In genomic region chr5:56837956-56838355, GRCh38 we compare ENCODE assay signal across 11 cellular contexts. TPM values are rescaled to one million over a fixed set of nuclear protein-coding genes. Genes with fewer than 3 reads are reported as not detected.
DNase-seq lines count a peak whose midpoint lies in the region; ATAC-seq, FAIRE-seq and TF ChIP-seq lines count a peak whose summit lies in the region.
"Had no signal": no experiment of that assay in that cellular context is flagged by ENCODE, and none has a peak within 500 bp of the region (broad histone marks: within the 10 kb centered on the region; RNA-seq: fewer than 3 reads in every experiment).

No MANE protein-coding gene starts in this region.

- no TSS peak for BruUV-seq in HepG2 (replicated peaks; lab: Mats Ljungman, UMichigan)

- H3K4me2 ChIP-seq in mesendoderm (ENCODE audit: low read length) (no peak overlapping the region), HepG2 (ENCODE audit: low read depth, low read length) (no peak overlapping the region; the same call in 1 of the 2 replicates)

- no peaks in the 10 kb centered on the region for H3K27me3 Mint-ChIP-seq in T-helper 2 cell treated with Interferon-gamma antibody and Interleukin-4, amounts not matched to agents 5 μg/mL and 100 μg/mL, for 36 hours (ENCODE audit: low read depth)

- no peak overlapping the region for H3K56ac ChIP-seq in mesendoderm (ENCODE audit: low read length)

- no peak overlapping the region for H4K5ac ChIP-seq in mesendoderm (ENCODE audit: low read length)

- in situ Hi-C loops in HepG2 (cut with HindIII; ENCODE audit: extremely low pct_ligation_motif_present, low pct_unique_long_range_greater_than_20kb) = loop anchor here (5.0 to 25.0 kb wide), 3 partner anchors 351 to 901 kb away; no protein-coding TSS in a partner anchor

- no peak overlapping the region for H2BK15ac ChIP-seq in mesendoderm (replicated peaks; ENCODE audit: low read depth)

- intact Hi-C loops in heart left ventricle (cut with DNase I) = loop anchor here in 9 of 10 donors (1.0 to 10.0 kb wide), 4 partner anchors 353 to 568 kb away; no protein-coding TSS in a partner anchor
- intact Hi-C loops in right cardiac atrium (cut with DNase I) = loop anchor here (2.0 to 5.0 kb wide), 2 partner anchors 566 to 567 kb away; no protein-coding TSS in a partner anchor
- intact Hi-C loops in HepG2 (cut with micrococcal nuclease; ENCODE audit: unreplicated experiment) = loop anchor here (1.0 to 10.0 kb wide), 6 partner anchors 8 to 903 kb away; no protein-coding TSS in a partner anchor

- H3K4me1 Mint-ChIP-seq in T-helper 2 cell treated with Interferon-gamma antibody and Interleukin-4, amounts not matched to agents 5 μg/mL and 100 μg/mL, for 36 hours (ENCODE audit: low read depth) = peaks cover 49% of the 10 kb centered on the region

- H3K27ac Mint-ChIP-seq in T-helper 2 cell treated with Interferon-gamma antibody and Interleukin-4, amounts not matched to agents 5 μg/mL and 100 μg/mL, for 36 hours = no peak overlapping the region

- no peak for TF ChIP-seq EP300 in upper lobe of left lung (IDR thresholded peaks at IDR 0.05)
- no peak for TF ChIP-seq EP300 in HepG2 (IDR thresholded peaks at IDR 0.05; ENCODE audit: low read depth in 2 of 2, low read length in 2 of 2)
- TF ChIP-seq EP300 in HepG2 (CRISPR knock-in tag; IDR thresholded peaks at IDR 0.05; ENCODE audit: borderline replicate concordance) = no peak

- no peak overlapping the region for H2AK5ac ChIP-seq in mesendoderm (ENCODE audit: low read length)

- H3K36me3 Mint-ChIP-seq in T-helper 2 cell treated with Interferon-gamma antibody and Interleukin-4, amounts not matched to agents 5 μg/mL and 100 μg/mL, for 36 hours (ENCODE audit: low read depth) = peaks cover 3% of the 10 kb centered on the region

- peak overlapping the region; percentile 59 for H3K4me3 Mint-ChIP-seq in T-helper 2 cell treated with Interferon-gamma antibody and Interleukin-4, amounts not matched to agents 5 μg/mL and 100 μg/mL, for 36 hours
- H3K4me3 Mint-ChIP-seq: T-helper 1 cell treated with Interleukin-12 subunit alpha and Interleukin-12 subunit beta and Interleukin-4 antibody, amounts not matched to agents 30 μg/mL and 1 μg/mL, for 36 hours had no signal

- WGBS in heart left ventricle, 4 donors = 67 to 88% (median 80%) methylated on average over 1 of the region's 1 CpG
- 65% methylated on average over 1 of the region's 1 CpG for WGBS in right cardiac atrium
- WGBS in mesendoderm (ENCODE audit: extremely low coverage, insufficient coverage, low lambda C conversion rate) = no CpG with 5 or more reads among the region's 1 CpG
- WGBS in upper lobe of left lung, 2 donors = 40 to 71% methylated on average over 1 of the region's 1 CpG
- WGBS in HepG2 (ENCODE audit: low lambda C conversion rate) = 97% methylated on average over 1 of the region's 1 CpG

- H3K4ac ChIP-seq in mesendoderm (ENCODE audit: low read depth, low read length) = no peak overlapping the region

- DNase-seq in heart left ventricle = no peak
- DNase-seq in right cardiac atrium = no peak
- no peak for DNase-seq in T-helper 2 cell treated with Interferon-gamma antibody and Interleukin-4, amounts not matched to agents 5 μg/mL and 100 μg/mL, for 36 hours (ENCODE audit: low spot score)
- no peak for DNase-seq in mesendoderm
- no peak for DNase-seq in upper lobe of left lung
- no peak for DNase-seq in HepG2 (ENCODE audit: low spot score)
- DNase-seq: NCI-H1092, occipital lobe had no signal

- peaks cover 42% of the 10 kb centered on the region for H4K20me1 ChIP-seq in HepG2 (ENCODE audit: insufficient read depth, low read length)

- H2BK120ac ChIP-seq in mesendoderm (ENCODE audit: low read depth, low read length) = no peak overlapping the region

- POLR2A ChIA-PET in HepG2 (lab: Yijun Ruan, JAX) = interaction anchor here (0.7 to 1.5 kb wide), 4 partner anchors 201 to 567 kb away, joined by 3 to 7 read pairs (median 4); no protein-coding TSS in a partner anchor

- H3K9me3 Mint-ChIP-seq in T-helper 2 cell treated with Interferon-gamma antibody and Interleukin-4, amounts not matched to agents 5 μg/mL and 100 μg/mL, for 36 hours = no peaks in the 10 kb centered on the region
- H3K9me3 Mint-ChIP-seq: T-helper 1 cell treated with Interleukin-12 subunit alpha and Interleukin-12 subunit beta and Interleukin-4 antibody, amounts not matched to agents 30 μg/mL and 1 μg/mL, for 36 hours had no signal

- no peak for FAIRE-seq in HepG2 (lab: Jason Lieb, UNC)

- no peak overlapping the region for H2AFZ ChIP-seq in HepG2 (ENCODE audit: low read length)

- no peak for TF ChIP-seq RAD21 in HepG2 (CRISPR knock-in tag; IDR thresholded peaks at IDR 0.05)

- H3K27ac ChIP-seq in heart left ventricle (peak overlapping the region in 10 of 12 donors; percentile 9 to 63 (median 32)), right cardiac atrium (ENCODE audit: low read length) (no peak overlapping the region), mesendoderm (ENCODE audit: low read depth, low read length) (no peak overlapping the region), upper lobe of left lung (peak overlapping the region; percentile 17 to 67 (median 47)), HepG2 (ENCODE audit: extremely low read length, insufficient read depth, low read length) (no peak overlapping the region)

- H3K79me1 ChIP-seq in mesendoderm (ENCODE audit: low read length) = peaks cover 8% of the 10 kb centered on the region

- TF ChIP-seq POLR2A in heart left ventricle (IDR thresholded peaks at IDR 0.05) (no peak), upper lobe of left lung (IDR thresholded peaks at IDR 0.05) (no peak), HepG2 (IDR thresholded peaks at IDR 0.05; ENCODE audit: insufficient read depth in 1 of 2, low read depth in 2 of 2, low read length in 2 of 2) (no peak)

- ATAC-seq in heart left ventricle = no peak
- ATAC-seq in right cardiac atrium = no peak
- ATAC-seq in upper lobe of left lung (ENCODE audit: low FRiP score in 2 of 2) = no peak
- ATAC-seq in GM18520 (IDR thresholded peaks at IDR 0.05; ENCODE audit: unreplicated experiment) = no peak
- ATAC-seq in HG03097 (IDR thresholded peaks at IDR 0.05; ENCODE audit: low FRiP score, unreplicated experiment) = no peak
- no peak for ATAC-seq in HepG2

- H4K8ac ChIP-seq in mesendoderm (ENCODE audit: low read depth, low read length) = no peak overlapping the region

- H3K36me3 ChIP-seq in heart left ventricle = no peaks in the 10 kb centered on the region
- no peaks in the 10 kb centered on the region for H3K36me3 ChIP-seq in mesendoderm (ENCODE audit: control insufficient read depth, insufficient read depth, low read length)
- H3K36me3 ChIP-seq in upper lobe of left lung = no peaks in the 10 kb centered on the region
- no peaks in the 10 kb centered on the region; a peak in 1 of 5 replicates for H3K36me3 ChIP-seq in HepG2 (replicated peaks in 1 of 2; ENCODE audit: control insufficient read depth in 1 of 2, insufficient read depth in 2 of 2, low read length in 2 of 2)

- H3K23ac ChIP-seq in mesendoderm (ENCODE audit: low read length) = no peak overlapping the region

- H3K9ac ChIP-seq in mesendoderm (ENCODE audit: low read length) (no peak overlapping the region), HepG2 (ENCODE audit: insufficient read depth, low read depth, low read length) (no peak overlapping the region)

- H3K79me2 ChIP-seq in mesendoderm (ENCODE audit: control insufficient read depth, insufficient read depth, low read length) (peaks cover 58% of the 10 kb centered on the region), HepG2 (ENCODE audit: insufficient read depth, low read length) (peaks cover 100% of the 10 kb centered on the region)

- H3K9me3 ChIP-seq in heart left ventricle = no peaks in the 10 kb centered on the region
- no peaks in the 10 kb centered on the region for H3K9me3 ChIP-seq in right cardiac atrium (ENCODE audit: control insufficient read depth, low read length)
- H3K9me3 ChIP-seq in upper lobe of left lung = no peaks in the 10 kb centered on the region
- H3K9me3 ChIP-seq in HepG2 (ENCODE audit: low read length) = no peaks in the 10 kb centered on the region

- H3K4me3 ChIP-seq in heart left ventricle (no peak overlapping the region), right cardiac atrium (ENCODE audit: low read length) (no peak overlapping the region), mesendoderm (ENCODE audit: low read length) (no peak overlapping the region), upper lobe of left lung (no peak overlapping the region), HepG2 (replicated peaks in 1 of 3; ENCODE audit: insufficient read depth in 1 of 3, low read depth in 2 of 3, low read length in 3 of 3) (no peak overlapping the region)

- no peak overlapping the region for H2BK5ac ChIP-seq in mesendoderm (ENCODE audit: low read length)

- TF ChIP-seq CTCF in heart left ventricle (IDR thresholded peaks at IDR 0.05) = no peak
- TF ChIP-seq CTCF in upper lobe of left lung (IDR thresholded peaks at IDR 0.05) = no peak
- TF ChIP-seq CTCF in HepG2 (CRISPR knock-in tag; IDR thresholded peaks at IDR 0.05) = no peak

- H3K4me1 ChIP-seq in heart left ventricle = peaks cover 0 to 91% (median 52%) of the 10 kb centered on the region in 12 donors
- peaks cover 6% of the 10 kb centered on the region for H3K4me1 ChIP-seq in right cardiac atrium (ENCODE audit: control insufficient read depth, insufficient read depth, low read length)
- peaks cover 4% of the 10 kb centered on the region for H3K4me1 ChIP-seq in mesendoderm (ENCODE audit: control insufficient read depth, low read depth, low read length)
- H3K4me1 ChIP-seq in upper lobe of left lung = peaks cover 28 to 51% (median 39%) of the 10 kb centered on the region in 4 donors
- peaks cover 59% of the 10 kb centered on the region for H3K4me1 ChIP-seq in HepG2 (ENCODE audit: insufficient read depth, low read length)

- H3K18ac ChIP-seq in mesendoderm (ENCODE audit: low read length) = peak overlapping the region; percentile 9

- CTCF ChIA-PET in HepG2 (lab: Yijun Ruan, JAX; ENCODE audit: low intra/inter-chr PET ratio, low total read pairs) = interaction anchor here (1.4 to 2.9 kb wide), 2 partner anchors 356 to 567 kb away, joined by 3 to 29 read pairs; no protein-coding TSS in a partner anchor

- H3K27me3 ChIP-seq in heart left ventricle (no peaks in the 10 kb centered on the region), right cardiac atrium (ENCODE audit: control insufficient read depth, insufficient read depth) (no peaks in the 10 kb centered on the region), mesendoderm (ENCODE audit: insufficient read depth, low read length, poor library complexity) (no peaks in the 10 kb centered on the region), upper lobe of left lung (no peaks in the 10 kb centered on the region), HepG2 (ENCODE audit: control insufficient read depth in 1 of 2, insufficient read depth in 2 of 2, low read length in 2 of 2) (no peaks in the 10 kb centered on the region)

RNA-seq across cellular contexts. Expression of gene MAP3K1, which starts 22.6 kb away (rescaled TPM):
- total RNA-seq in heart left ventricle (10 to 100 TPM in 2 of 9 donors, 1 to 10 TPM in 7; 4.5 to 19.5 (median 7.2) TPM), right cardiac atrium (1 to 10 TPM; 5.4 to 9.0 (median 8.4) TPM), upper lobe of left lung (10 to 100 TPM; 10.9 to 29.2 (median 23.3) TPM), HepG2 (2016; rRNA removed; fragmentation: Illumina TruSeq; extraction: Trizol) (30.3 and 44.1 TPM in 2 replicates)
- polyA plus RNA-seq in heart left ventricle (1 to 10 TPM; 2.1 to 2.9 TPM), right cardiac atrium (2.7 TPM), HepG2 (2011; rRNA removed) (11.9 and 16.4 TPM in 2 replicates)
- polyA plus RNA-seq in mesendoderm (2013, experiment 1 of 2) = 9.7 TPM
- 9.6 TPM for polyA plus RNA-seq in mesendoderm (2013, experiment 2 of 2)
- total RNA-seq in HepG2 (2016; cell fraction: cytosol; rRNA removed; fragmentation: Illumina TruSeq; extraction: Trizol; ENCODE audit: low read depth) = 7.6 and 9.2 TPM in 2 replicates
- total RNA-seq in HepG2 (2016; cell fraction: insoluble cytoplasmic fraction; rRNA removed; fragmentation: Illumina TruSeq; extraction: Trizol) = 27.7 and 42.7 TPM in 2 replicates
- total RNA-seq in HepG2 (2016; cell fraction: membrane; rRNA removed; fragmentation: Illumina TruSeq; extraction: Trizol) = 9.3 and 10.6 TPM in 2 replicates
- 31.4 and 33.7 TPM in 2 replicates for total RNA-seq in HepG2 (2016; cell fraction: nucleus; rRNA removed; fragmentation: Illumina TruSeq; extraction: Trizol)
- 6.5 and 8.4 TPM in 2 replicates for polyA plus RNA-seq in HepG2 (2011; cell fraction: cytosol; rRNA removed)
- 11.8 and 12.7 TPM in 2 replicates for polyA plus RNA-seq in HepG2 (2011; cell fraction: nucleus; rRNA removed)
- 8.4 and 11.6 TPM in 2 replicates for polyA plus RNA-seq in HepG2 (2012)
- 0.38 and 0.71 TPM in 2 replicates for polyA plus RNA-seq in HepG2 (2016; cell fraction: cytosol; fragmentation: Illumina TruSeq; extraction: Trizol; ENCODE audit: low read depth)
- 21.9 and 24.5 TPM in 2 replicates for polyA plus RNA-seq in HepG2 (2016; cell fraction: insoluble cytoplasmic fraction; fragmentation: Illumina TruSeq; extraction: Trizol; ENCODE audit: low read depth)
- 2.2 and 2.8 TPM in 2 replicates for polyA plus RNA-seq in HepG2 (2016; cell fraction: membrane; fragmentation: Illumina TruSeq; extraction: Trizol; ENCODE audit: low read depth)
- 30.6 and 31.1 TPM in 2 replicates for polyA plus RNA-seq in HepG2 (2016; cell fraction: nucleus; fragmentation: Illumina TruSeq; extraction: Trizol; ENCODE audit: insufficient read depth, low read depth)
- 11.5 and 25.2 TPM in 2 replicates for polyA minus RNA-seq in HepG2 (2011; rRNA and poly(A)+ RNA removed; ENCODE audit: low replicate concordance)
- polyA minus RNA-seq in HepG2 (2011; cell fraction: cytosol; rRNA and poly(A)+ RNA removed) = 25.8 and 27.7 TPM in 2 replicates
- polyA minus RNA-seq in HepG2 (2011; cell fraction: nucleus; rRNA and poly(A)+ RNA removed) = 50.3 and 53.1 TPM in 2 replicates

Comparison
In these comparisons a context has a peak if more than half of its experiments do, and no peak if none do; other contexts are left out.
1. H3K27ac ChIP-seq: peak in heart left ventricle (10 of 12) and upper lobe of left lung (4 of 4); none in right cardiac atrium (single experiment), mesendoderm (single experiment) and HepG2 (single experiment).